Comparison of ENCODE assay signal across 11 cellular contexts in genomic region chr16:54158986-54159385, GRCh38.
"Had no signal": no experiment of that assay in that cellular context is flagged by ENCODE, and none has a peak within 500 bp of the region (broad histone marks: within the 10 kb centered on the region; RNA-seq: fewer than 3 reads in every experiment).

No MANE protein-coding gene starts in this region.

- H3K27ac ChIP-seq: GM23248 had no signal

- H2AFZ ChIP-seq: GM23248, GM23338 had no signal

- H3K9me3 ChIP-seq: HAP-1 had no signal

- H3K36me3 ChIP-seq: HAP-1 had no signal

- H3K27ac Mint-ChIP-seq: GM23338, H9, HFFc6 had no signal

- H3K4me2 ChIP-seq: GM23338 had no signal

- H3K4me3 ChIP-seq: GM23248, GM23338, HAP-1 had no signal

- H3K4me1 ChIP-seq: HAP-1 had no signal

- H3K9ac ChIP-seq: GM23248 had no signal

- H3K4me1 Mint-ChIP-seq: GM23338, H9 had no signal

- DNase-seq: GM23248, GOT3, H7, H9, HCEC 1CT, HFFc6 had no signal

- FAIRE-seq: H1, H54 had no signal

- H3K4me3 Mint-ChIP-seq: GM23338, H9, HFFc6 had no signal

- ATAC-seq: GM23338, HCT116 had no signal
